33 cellular contexts compared by ENCODE assay signal in genomic region chr17:47989700-47990099, GRCh38. TPM values are rescaled to one million over a fixed set of nuclear protein-coding genes. Genes with fewer than 3 reads are reported as not detected.
DNase-seq lines count a peak whose midpoint lies in the region; ATAC-seq and TF ChIP-seq lines count a peak whose summit lies in the region.
"Had no signal": no experiment of that assay in that cellular context is flagged by ENCODE, and none has a peak within 500 bp of the region (broad histone marks: within the 10 kb centered on the region; RNA-seq: fewer than 3 reads in every experiment).

No MANE protein-coding gene starts in this region.

- H3K36me3 ChIP-seq in SJCRH30 (no peaks in the 10 kb centered on the region), Caco-2 (ENCODE audit: control insufficient read depth, insufficient read depth, low read length) (no peaks in the 10 kb centered on the region)
- H3K36me3 ChIP-seq: right lobe of liver, SJSA1, upper lobe of right lung had no signal

- intact Hi-C loops in natural killer cell (cut with micrococcal nuclease) = no loop called here
- intact Hi-C loops in Caco-2 (cut with micrococcal nuclease; ENCODE audit: unreplicated experiment) = no loop called here

- no peaks in the 10 kb centered on the region for H3K9me3 ChIP-seq in SJCRH30 (replicated peaks)
- no peaks in the 10 kb centered on the region for H3K9me3 ChIP-seq in Caco-2
- H3K9me3 ChIP-seq: BE2C, MG63, right lobe of liver, SJSA1, upper lobe of right lung had no signal

- H3K9me3 Mint-ChIP-seq in natural killer cell = no peaks in the 10 kb centered on the region
- H3K9me3 Mint-ChIP-seq in natural killer cell treated with Interleukin-12 subunit alpha and Interleukin-12 subunit beta and Interleukin-15 and Interleukin-18, amount 100 ng/mL, for 72 hours = no peaks in the 10 kb centered on the region
- H3K9me3 Mint-ChIP-seq in glutamatergic neuron (ENCODE audit: unreplicated experiment) = peaks cover 24% of the 10 kb centered on the region
- H3K9me3 Mint-ChIP-seq in type B pancreatic cell = no peaks in the 10 kb centered on the region
- H3K9me3 Mint-ChIP-seq in Caco-2 (ENCODE audit: unreplicated experiment) = no peaks in the 10 kb centered on the region
- H3K9me3 Mint-ChIP-seq: activated CD4-positive, alpha-beta memory T cell treated with anti-CD3 and anti-CD28 coated beads, Interleukin-2, amount 10 ng/mL, durations not matched to agents 7 days and 5 days; CD8-positive, alpha-beta memory T cell; H9; mesothelial cell of epicardium; stimulated activated effector memory CD8-positive, alpha-beta T cell treated with anti-CD3 and anti-CD28 coated beads, Interleukin-12 subunit alpha, Interleukin-12 subunit beta, amount 100 ng/mL, for 72 hours; T-helper 1 cell treated with Interleukin-12 subunit alpha and Interleukin-12 subunit beta and Interleukin-4 antibody, amounts not matched to agents 30 μg/mL and 1 μg/mL, for 36 hours had no signal

- H3K27me3 Mint-ChIP-seq in natural killer cell (ENCODE audit: low read depth in 2 of 2) (no peaks in the 10 kb centered on the region), glutamatergic neuron (ENCODE audit: unreplicated experiment) (peaks cover 13% of the 10 kb centered on the region), type B pancreatic cell (peaks cover 18% of the 10 kb centered on the region), Caco-2 (ENCODE audit: insufficient read depth, unreplicated experiment) (peaks cover 2% of the 10 kb centered on the region)
- H3K27me3 Mint-ChIP-seq in natural killer cell treated with Interleukin-12 subunit alpha and Interleukin-12 subunit beta and Interleukin-15 and Interleukin-18, amount 100 ng/mL, for 72 hours = no peaks in the 10 kb centered on the region

- H3K36me3 Mint-ChIP-seq in natural killer cell (no peaks in the 10 kb centered on the region), glutamatergic neuron (ENCODE audit: unreplicated experiment) (no peaks in the 10 kb centered on the region), type B pancreatic cell (peaks cover 9% of the 10 kb centered on the region), Caco-2 (ENCODE audit: insufficient read depth, unreplicated experiment) (peaks cover 14% of the 10 kb centered on the region)
- H3K36me3 Mint-ChIP-seq in natural killer cell treated with Interleukin-12 subunit alpha and Interleukin-12 subunit beta and Interleukin-15 and Interleukin-18, amount 100 ng/mL, for 72 hours = no peaks in the 10 kb centered on the region
- H3K36me3 Mint-ChIP-seq: mesothelial cell of epicardium had no signal

- ATAC-seq in natural killer cell = no peak
- no peak for ATAC-seq in natural killer cell treated with Interleukin-12 subunit alpha and Interleukin-12 subunit beta and Interleukin-15 and Interleukin-18, amount 100 ng/mL, for 72 hours
- no peak for ATAC-seq in GM19035 (IDR thresholded peaks at IDR 0.05; ENCODE audit: unreplicated experiment)
- ATAC-seq: left lobe of liver; right lobe of liver; stimulated activated effector memory CD8-positive, alpha-beta T cell treated with anti-CD3 and anti-CD28 coated beads, Interleukin-12 subunit alpha, Interleukin-12 subunit beta, amount 100 ng/mL, for 72 hours; upper lobe of right lung had no signal

- H3K27ac ChIP-seq in SJCRH30 = peak overlapping the region; percentile 70
- H3K27ac ChIP-seq: dorsolateral prefrontal cortex, right lobe of liver, SJSA1, upper lobe of right lung had no signal

- TF ChIP-seq CTCF in natural killer cell (IDR thresholded peaks at IDR 0.05) (no peak), glutamatergic neuron (IDR thresholded peaks at IDR 0.05; ENCODE audit: partially characterized antibody, unreplicated experiment) (no peak), type B pancreatic cell (conservative IDR thresholded peaks at IDR 0.05) (no peak), Caco-2 (IDR thresholded peaks at IDR 0.05; ENCODE audit: insufficient read depth in 1 of 2, low read depth in 1 of 2, low read length in 1 of 2, severe bottlenecking in 1 of 2, unreplicated experiment in 1 of 2) (no peak)

- H3K4me3 Mint-ChIP-seq in natural killer cell (peak overlapping the region; percentile 4), glutamatergic neuron (ENCODE audit: unreplicated experiment) (no peak overlapping the region), type B pancreatic cell (peak overlapping the region; percentile 48), Caco-2 (ENCODE audit: unreplicated experiment) (no peak overlapping the region)
- H3K4me3 Mint-ChIP-seq in natural killer cell treated with Interleukin-12 subunit alpha and Interleukin-12 subunit beta and Interleukin-15 and Interleukin-18, amount 100 ng/mL, for 72 hours = no peak overlapping the region
- H3K4me3 Mint-ChIP-seq: activated CD4-positive, alpha-beta memory T cell treated with anti-CD3 and anti-CD28 coated beads, Interleukin-2, amount 10 ng/mL, durations not matched to agents 7 days and 5 days; CD8-positive, alpha-beta memory T cell; mesothelial cell of epicardium; stimulated activated effector memory CD8-positive, alpha-beta T cell treated with anti-CD3 and anti-CD28 coated beads, Interleukin-12 subunit alpha, Interleukin-12 subunit beta, amount 100 ng/mL, for 72 hours; T-helper 1 cell treated with Interleukin-12 subunit alpha and Interleukin-12 subunit beta and Interleukin-4 antibody, amounts not matched to agents 30 μg/mL and 1 μg/mL, for 36 hours had no signal

- H3K27me3 ChIP-seq in SJCRH30 (no peaks in the 10 kb centered on the region), Caco-2 (replicated peaks; ENCODE audit: control insufficient read depth, insufficient read depth, low read length) (no peaks in the 10 kb centered on the region)
- H3K27me3 ChIP-seq: BE2C, dorsolateral prefrontal cortex, MG63, right lobe of liver had no signal

- H3K27ac Mint-ChIP-seq in natural killer cell (no peak overlapping the region), glutamatergic neuron (ENCODE audit: unreplicated experiment) (peak overlapping the region; percentile 99), type B pancreatic cell (peak overlapping the region; percentile 48), Caco-2 (ENCODE audit: unreplicated experiment) (no peak overlapping the region)
- no peak overlapping the region for H3K27ac Mint-ChIP-seq in natural killer cell treated with Interleukin-12 subunit alpha and Interleukin-12 subunit beta and Interleukin-15 and Interleukin-18, amount 100 ng/mL, for 72 hours
- H3K27ac Mint-ChIP-seq: activated CD4-positive, alpha-beta memory T cell treated with anti-CD3 and anti-CD28 coated beads, Interleukin-2, amount 10 ng/mL, durations not matched to agents 7 days and 5 days; CD8-positive, alpha-beta memory T cell; H9; mesothelial cell of epicardium; stimulated activated effector memory CD8-positive, alpha-beta T cell treated with anti-CD3 and anti-CD28 coated beads, Interleukin-12 subunit alpha, Interleukin-12 subunit beta, amount 100 ng/mL, for 72 hours; T-helper 1 cell treated with Interleukin-12 subunit alpha and Interleukin-12 subunit beta and Interleukin-4 antibody, amounts not matched to agents 30 μg/mL and 1 μg/mL, for 36 hours had no signal

- CTCF ChIA-PET in Caco-2 (lab: Charles Lee) = interaction anchor here (0.9 to 1.4 kb wide), 2 partner anchors 22 to 37 kb away, joined by 4 read pairs; no protein-coding TSS in a partner anchor

- H3K4me3 ChIP-seq in SJCRH30 = no peak overlapping the region
- H3K4me3 ChIP-seq in Caco-2 (ENCODE audit: low read depth, low read length) = no peak overlapping the region
- H3K4me3 ChIP-seq: dorsolateral prefrontal cortex, MG63, right lobe of liver, SJSA1, upper lobe of right lung had no signal

- H3K4me1 ChIP-seq in SJCRH30 = peaks cover 59% of the 10 kb centered on the region
- no peaks in the 10 kb centered on the region for H3K4me1 ChIP-seq in Caco-2
- H3K4me1 ChIP-seq: right lobe of liver had no signal

- H3K4me1 Mint-ChIP-seq in natural killer cell (peaks cover 16% of the 10 kb centered on the region in 2 donors), glutamatergic neuron (ENCODE audit: low read depth, unreplicated experiment) (peaks cover 54% of the 10 kb centered on the region), type B pancreatic cell (ENCODE audit: unreplicated experiment) (peaks cover 45% of the 10 kb centered on the region), Caco-2 (ENCODE audit: low read depth, unreplicated experiment) (peaks cover 7% of the 10 kb centered on the region)
- H3K4me1 Mint-ChIP-seq in natural killer cell treated with Interleukin-12 subunit alpha and Interleukin-12 subunit beta and Interleukin-15 and Interleukin-18, amount 100 ng/mL, for 72 hours (ENCODE audit: low read depth in 2 of 2) = peaks cover 13 to 17% of the 10 kb centered on the region in 2 donors

- POLR2A ChIA-PET in Caco-2 (lab: Charles Lee) = interaction anchor here (1.1 kb wide), 1 partner anchor 18 kb away, joined by 5 read pairs; the partner anchor contains the start of gene CDK5RAP3

- no TSS peak for BruUV-seq in Caco-2 (replicated peaks; lab: Mats Ljungman, UMichigan)

- DNase-seq in natural killer cell (no peak), SJCRH30 (peak; percentile 46 to 72), glutamatergic neuron (no peak), type B pancreatic cell (ENCODE audit: extremely low spot score, unreplicated experiment) (no peak), Caco-2 (no peak)
- DNase-seq in natural killer cell treated with Interleukin-12 subunit alpha and Interleukin-12 subunit beta and Interleukin-15 and Interleukin-18, amount 100 ng/mL, for 72 hours (ENCODE audit: low spot score) = no peak
- DNase-seq in stimulated activated CD4-positive, alpha-beta T cell treated with anti-CD3 and anti-CD28 coated beads, Interleukin-2, amount 100 ng/mL, for 24 hours = no peak
- DNase-seq: activated CD4-positive, alpha-beta memory T cell treated with anti-CD3 and anti-CD28 coated beads, Interleukin-2, amount 10 ng/mL, durations not matched to agents 7 days and 5 days; activated CD4-positive, alpha-beta T cell treated with anti-CD3 and anti-CD28 coated beads for 1 hour; activated effector memory CD4-positive, alpha-beta T cell treated with Interleukin-2 at 50 U/mL for 16 hours; activated T-cell treated with anti-CD3 and anti-CD28 coated beads for 4 hours; BE2C; cerebellar nuclear complex; DMS153; dorsolateral prefrontal cortex; H9; IMR-90; MG63; NCI-H2081; NCI-H345; NCI-H748 treated with DMSO at 0.1 percent for 48 hours; right lobe of liver; stimulated activated CD4-positive, alpha-beta T cell treated with anti-CD3 and anti-CD28 coated beads, Interleukin-12 subunit alpha, Interleukin-12 subunit beta, amount 100 ng/mL, for 4 hours; stimulated activated CD4-positive, alpha-beta T cell treated with anti-CD3 and anti-CD28 coated beads, Interleukin-4, amount 100 ng/mL, for 24 hours; upper lobe of right lung had no signal

RNA-seq across cellular contexts. Expression of gene CDK5RAP3, which starts 18.8 kb away (rescaled TPM):
- total RNA-seq in natural killer cell (100 to 1,000 TPM; 289 to 300 (median 292) TPM), glutamatergic neuron (ENCODE audit: unreplicated experiment) (196 TPM), type B pancreatic cell (ENCODE audit: low replicate concordance) (187 and 217 TPM in 2 replicates), Caco-2 (2022) (425 and 427 TPM in 2 replicates)
- 100 to 1,000 TPM; 150 to 278 TPM for total RNA-seq in natural killer cell treated with Interleukin-12 subunit alpha and Interleukin-12 subunit beta and Interleukin-15 and Interleukin-18, amount 100 ng/mL, for 72 hours
- total RNA-seq in SJCRH30 (2014; rRNA removed; shearing (Covaris generic)) = 47.0 and 64.2 TPM in 2 replicates

RNA-seq across cellular contexts. Expression of gene PRR15L, which starts 32.0 kb away (rescaled TPM):
- not detected for total RNA-seq in natural killer cell
- not detected for total RNA-seq in natural killer cell treated with Interleukin-12 subunit alpha and Interleukin-12 subunit beta and Interleukin-15 and Interleukin-18, amount 100 ng/mL, for 72 hours
- total RNA-seq in SJCRH30 (2014; rRNA removed; shearing (Covaris generic)) = not detected in 2 replicates
- total RNA-seq in glutamatergic neuron (ENCODE audit: unreplicated experiment) = not detected
- total RNA-seq in type B pancreatic cell (ENCODE audit: low replicate concordance) = 20.0 and 32.5 TPM in 2 replicates
- total RNA-seq in Caco-2 (2022) = 24.3 and 30.5 TPM in 2 replicates
- total RNA-seq: activated CD4-positive, alpha-beta memory T cell treated with anti-CD3 and anti-CD28 coated beads, Interleukin-2, amount 10 ng/mL, durations not matched to agents 7 days and 5 days; CD8-positive, alpha-beta memory T cell; H9; IMR-90; posterior vena cava; SJSA1 had no signal

RNA-seq across cellular contexts. Expression of gene COPZ2, which starts 47.9 kb away (rescaled TPM):
- total RNA-seq in natural killer cell = 10 to 100 TPM; 15.9 to 19.1 (median 16.5) TPM
- total RNA-seq in natural killer cell treated with Interleukin-12 subunit alpha and Interleukin-12 subunit beta and Interleukin-15 and Interleukin-18, amount 100 ng/mL, for 72 hours = 10 to 100 TPM; 14.9 to 32.9 TPM
- total RNA-seq in SJCRH30 (2014; rRNA removed; shearing (Covaris generic)) = 0.32 TPM in 1 of 2 replicates, not detected in the other
- total RNA-seq in glutamatergic neuron (ENCODE audit: unreplicated experiment) = not detected
- total RNA-seq in type B pancreatic cell (ENCODE audit: low replicate concordance) = 1.9 and 5.7 TPM in 2 replicates
- 2.0 and 6.7 TPM in 2 replicates for total RNA-seq in Caco-2 (2022)

RNA-seq across cellular contexts. Expression of gene PNPO, which starts 48.3 kb away (rescaled TPM):
- total RNA-seq in natural killer cell = 10 to 100 TPM in 1 of 3 donors, 1 to 10 TPM in 2; 6.0 to 10.9 (median 9.3) TPM
- 10 to 100 TPM; 21.5 to 39.9 TPM for total RNA-seq in natural killer cell treated with Interleukin-12 subunit alpha and Interleukin-12 subunit beta and Interleukin-15 and Interleukin-18, amount 100 ng/mL, for 72 hours
- total RNA-seq in SJCRH30 (2014; rRNA removed; shearing (Covaris generic)) = 9.7 and 10.4 TPM in 2 replicates
- 6.0 TPM for total RNA-seq in glutamatergic neuron (ENCODE audit: unreplicated experiment)
- total RNA-seq in type B pancreatic cell (ENCODE audit: low replicate concordance) = 12.8 and 16.3 TPM in 2 replicates
- 110 and 118 TPM in 2 replicates for total RNA-seq in Caco-2 (2022)

RNA-seq across cellular contexts. Expression of gene NFE2L1, which starts 58.5 kb away (rescaled TPM):
- 10 to 100 TPM; 38.6 to 53.4 (median 47.5) TPM for total RNA-seq in natural killer cell
- total RNA-seq in natural killer cell treated with Interleukin-12 subunit alpha and Interleukin-12 subunit beta and Interleukin-15 and Interleukin-18, amount 100 ng/mL, for 72 hours = 100 to 1,000 TPM; 103 to 153 TPM
- total RNA-seq in SJCRH30 (2014; rRNA removed; shearing (Covaris generic)) = 75.1 and 78.1 TPM in 2 replicates
- 190 TPM for total RNA-seq in glutamatergic neuron (ENCODE audit: unreplicated experiment)
- 99.1 and 111 TPM in 2 replicates for total RNA-seq in type B pancreatic cell (ENCODE audit: low replicate concordance)
- total RNA-seq in Caco-2 (2022) = 322 and 356 TPM in 2 replicates

Comparison
In these comparisons a context has a peak if more than half of its experiments do, and no peak if none do; other contexts are left out.
1. H3K4me3 Mint-ChIP-seq: peak in natural killer cell (single experiment) and type B pancreatic cell (single experiment); none in natural killer cell treated with Interleukin-12 subunit alpha and Interleukin-12 subunit beta and Interleukin-15 and Interleukin-18, amount 100 ng/mL, for 72 hours (single experiment), glutamatergic neuron (single experiment) and Caco-2 (single experiment).
2. DNase-seq: peak in SJCRH30 (2 of 2); none in natural killer cell (single experiment), natural killer cell treated with Interleukin-12 subunit alpha and Interleukin-12 subunit beta and Interleukin-15 and Interleukin-18, amount 100 ng/mL, for 72 hours (single experiment), glutamatergic neuron (single experiment), type B pancreatic cell (single experiment), stimulated activated CD4-positive, alpha-beta T cell treated with anti-CD3 and anti-CD28 coated beads, Interleukin-2, amount 100 ng/mL, for 24 hours (0 of 2) and Caco-2 (0 of 2).
3. H3K27ac Mint-ChIP-seq: peak in glutamatergic neuron (single experiment) and type B pancreatic cell (single experiment); none in natural killer cell (0 of 2), natural killer cell treated with Interleukin-12 subunit alpha and Interleukin-12 subunit beta and Interleukin-15 and Interleukin-18, amount 100 ng/mL, for 72 hours (0 of 2) and Caco-2 (single experiment).
4. RNA of gene PRR15L, which starts 32.0 kb away (total RNA-seq): 24.3 to 30.5 TPM in Caco-2 and 20.0 to 32.5 TPM in type B pancreatic cell; not detected in natural killer cell, not detected in natural killer cell treated with Interleukin-12 subunit alpha and Interleukin-12 subunit beta and Interleukin-15 and Interleukin-18, amount 100 ng/mL, for 72 hours, not detected in SJCRH30 and not detected in glutamatergic neuron (single experiment); every median in the first group is over 10 times any median in the second.